ENCODE assay signal across 1 cellular context in the genomic region with DNA sequence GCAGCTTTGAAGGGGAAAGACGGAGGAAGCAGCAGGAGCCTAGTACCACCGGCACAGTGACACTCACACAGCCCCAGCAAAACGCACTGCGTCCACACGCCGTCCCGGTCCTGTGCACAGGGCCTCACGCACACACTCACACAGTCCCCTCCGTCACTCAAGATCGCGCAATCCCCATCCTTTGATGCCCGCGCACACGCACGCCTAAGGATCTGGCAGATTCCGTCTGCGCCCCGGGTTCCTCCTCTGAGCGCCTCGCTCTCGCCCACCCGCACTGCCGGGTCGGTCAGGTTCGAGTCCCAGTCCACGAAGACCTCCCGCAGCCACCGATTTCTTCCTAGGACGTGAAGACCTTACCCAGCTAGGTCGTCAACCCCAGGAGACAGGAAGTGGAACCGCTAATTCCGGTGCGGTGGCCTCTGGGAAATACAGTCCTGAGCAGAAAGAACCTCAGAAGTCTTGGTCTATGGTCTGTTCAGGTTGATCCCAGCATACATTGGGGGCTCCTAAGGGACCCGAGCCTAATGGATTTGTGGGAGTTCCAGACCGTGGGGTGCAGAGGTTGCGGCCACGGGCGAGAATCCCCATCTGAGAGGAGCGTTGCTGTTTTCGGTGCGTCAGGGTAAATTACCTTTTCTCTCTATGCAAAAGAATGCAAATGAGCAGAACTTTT.
TF ChIP-seq lines count a peak whose summit lies in the region.

A gene (minus strand): TSS at position 400 of the 673 bp plus-strand sequence. CDS start 5,899 bp downstream, outside the sequence.

TF ChIP-seq in K562, 482 proteins besides CTCF, POLR2A, EP300 and RAD21 (continued from another document and continues in another):
- TF ChIP-seq, protein P1, sequence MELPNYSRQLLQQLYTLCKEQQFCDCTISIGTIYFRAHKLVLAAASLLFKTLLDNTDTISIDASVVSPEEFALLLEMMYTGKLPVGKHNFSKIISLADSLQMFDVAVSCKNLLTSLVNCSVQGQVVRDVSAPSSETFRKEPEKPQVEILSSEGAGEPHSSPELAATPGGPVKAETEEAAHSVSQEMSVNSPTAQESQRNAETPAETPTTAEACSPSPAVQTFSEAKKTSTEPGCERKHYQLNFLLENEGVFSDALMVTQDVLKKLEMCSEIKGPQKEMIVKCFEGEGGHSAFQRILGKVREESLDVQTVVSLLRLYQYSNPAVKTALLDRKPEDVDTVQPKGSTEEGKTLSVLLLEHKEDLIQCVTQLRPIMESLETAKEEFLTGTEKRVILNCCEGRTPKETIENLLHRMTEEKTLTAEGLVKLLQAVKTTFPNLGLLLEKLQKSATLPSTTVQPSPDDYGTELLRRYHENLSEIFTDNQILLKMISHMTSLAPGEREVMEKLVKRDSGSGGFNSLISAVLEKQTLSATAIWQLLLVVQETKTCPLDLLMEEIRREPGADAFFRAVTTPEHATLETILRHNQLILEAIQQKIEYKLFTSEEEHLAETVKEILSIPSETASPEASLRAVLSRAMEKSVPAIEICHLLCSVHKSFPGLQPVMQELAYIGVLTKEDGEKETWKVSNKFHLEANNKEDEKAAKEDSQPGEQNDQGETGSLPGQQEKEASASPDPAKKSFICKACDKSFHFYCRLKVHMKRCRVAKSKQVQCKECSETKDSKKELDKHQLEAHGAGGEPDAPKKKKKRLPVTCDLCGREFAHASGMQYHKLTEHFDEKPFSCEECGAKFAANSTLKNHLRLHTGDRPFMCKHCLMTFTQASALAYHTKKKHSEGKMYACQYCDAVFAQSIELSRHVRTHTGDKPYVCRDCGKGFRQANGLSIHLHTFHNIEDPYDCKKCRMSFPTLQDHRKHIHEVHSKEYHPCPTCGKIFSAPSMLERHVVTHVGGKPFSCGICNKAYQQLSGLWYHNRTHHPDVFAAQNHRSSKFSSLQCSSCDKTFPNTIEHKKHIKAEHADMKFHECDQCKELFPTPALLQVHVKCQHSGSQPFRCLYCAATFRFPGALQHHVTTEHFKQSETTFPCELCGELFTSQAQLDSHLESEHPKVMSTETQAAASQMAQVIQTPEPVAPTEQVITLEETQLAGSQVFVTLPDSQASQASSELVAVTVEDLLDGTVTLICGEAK (IDR thresholded peaks at IDR 0.05): peak; percentile 95
- TF ChIP-seq, protein P1 (CRISPR knock-in tag; IDR thresholded peaks at IDR 0.05): no peak
- TF ChIP-seq RBM14 (IDR thresholded peaks at IDR 0.05; ENCODE audit: borderline replicate concordance, insufficient read depth, low read depth, low read length): no peak
- TF ChIP-seq SP2 (IDR thresholded peaks at IDR 0.05; ENCODE audit: extremely low read depth, low read depth, low read length, poor library complexity, severe bottlenecking): no peak
- no peak for TF ChIP-seq EGR1 (conservative IDR thresholded peaks at IDR 0.05)
- TF ChIP-seq HDAC2 (IDR thresholded peaks at IDR 0.05): 0 out of 2 replicates have a peak, but pooled peaks have one; percentile 51
- TF ChIP-seq GABPA (tag; conservative IDR thresholded peaks at IDR 0.05; ENCODE audit: low read depth): peak; percentile 94
- TF ChIP-seq HLTF (IDR thresholded peaks at IDR 0.05): no peak
- peak in 1 of 2 experiments; percentile 55; a peak in 2 of 3 replicates for TF ChIP-seq CBX3 (IDR thresholded peaks at IDR 0.05; ENCODE audit: borderline replicate concordance in 1 of 2, low read length in 2 of 2)
- TF ChIP-seq, protein P2, sequence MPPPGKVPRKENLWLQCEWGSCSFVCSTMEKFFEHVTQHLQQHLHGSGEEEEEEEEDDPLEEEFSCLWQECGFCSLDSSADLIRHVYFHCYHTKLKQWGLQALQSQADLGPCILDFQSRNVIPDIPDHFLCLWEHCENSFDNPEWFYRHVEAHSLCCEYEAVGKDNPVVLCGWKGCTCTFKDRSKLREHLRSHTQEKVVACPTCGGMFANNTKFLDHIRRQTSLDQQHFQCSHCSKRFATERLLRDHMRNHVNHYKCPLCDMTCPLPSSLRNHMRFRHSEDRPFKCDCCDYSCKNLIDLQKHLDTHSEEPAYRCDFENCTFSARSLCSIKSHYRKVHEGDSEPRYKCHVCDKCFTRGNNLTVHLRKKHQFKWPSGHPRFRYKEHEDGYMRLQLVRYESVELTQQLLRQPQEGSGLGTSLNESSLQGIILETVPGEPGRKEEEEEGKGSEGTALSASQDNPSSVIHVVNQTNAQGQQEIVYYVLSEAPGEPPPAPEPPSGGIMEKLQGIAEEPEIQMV (tag; conservative IDR thresholded peaks at IDR 0.05; ENCODE audit: low read depth): no peak
- TF ChIP-seq, protein P3, sequence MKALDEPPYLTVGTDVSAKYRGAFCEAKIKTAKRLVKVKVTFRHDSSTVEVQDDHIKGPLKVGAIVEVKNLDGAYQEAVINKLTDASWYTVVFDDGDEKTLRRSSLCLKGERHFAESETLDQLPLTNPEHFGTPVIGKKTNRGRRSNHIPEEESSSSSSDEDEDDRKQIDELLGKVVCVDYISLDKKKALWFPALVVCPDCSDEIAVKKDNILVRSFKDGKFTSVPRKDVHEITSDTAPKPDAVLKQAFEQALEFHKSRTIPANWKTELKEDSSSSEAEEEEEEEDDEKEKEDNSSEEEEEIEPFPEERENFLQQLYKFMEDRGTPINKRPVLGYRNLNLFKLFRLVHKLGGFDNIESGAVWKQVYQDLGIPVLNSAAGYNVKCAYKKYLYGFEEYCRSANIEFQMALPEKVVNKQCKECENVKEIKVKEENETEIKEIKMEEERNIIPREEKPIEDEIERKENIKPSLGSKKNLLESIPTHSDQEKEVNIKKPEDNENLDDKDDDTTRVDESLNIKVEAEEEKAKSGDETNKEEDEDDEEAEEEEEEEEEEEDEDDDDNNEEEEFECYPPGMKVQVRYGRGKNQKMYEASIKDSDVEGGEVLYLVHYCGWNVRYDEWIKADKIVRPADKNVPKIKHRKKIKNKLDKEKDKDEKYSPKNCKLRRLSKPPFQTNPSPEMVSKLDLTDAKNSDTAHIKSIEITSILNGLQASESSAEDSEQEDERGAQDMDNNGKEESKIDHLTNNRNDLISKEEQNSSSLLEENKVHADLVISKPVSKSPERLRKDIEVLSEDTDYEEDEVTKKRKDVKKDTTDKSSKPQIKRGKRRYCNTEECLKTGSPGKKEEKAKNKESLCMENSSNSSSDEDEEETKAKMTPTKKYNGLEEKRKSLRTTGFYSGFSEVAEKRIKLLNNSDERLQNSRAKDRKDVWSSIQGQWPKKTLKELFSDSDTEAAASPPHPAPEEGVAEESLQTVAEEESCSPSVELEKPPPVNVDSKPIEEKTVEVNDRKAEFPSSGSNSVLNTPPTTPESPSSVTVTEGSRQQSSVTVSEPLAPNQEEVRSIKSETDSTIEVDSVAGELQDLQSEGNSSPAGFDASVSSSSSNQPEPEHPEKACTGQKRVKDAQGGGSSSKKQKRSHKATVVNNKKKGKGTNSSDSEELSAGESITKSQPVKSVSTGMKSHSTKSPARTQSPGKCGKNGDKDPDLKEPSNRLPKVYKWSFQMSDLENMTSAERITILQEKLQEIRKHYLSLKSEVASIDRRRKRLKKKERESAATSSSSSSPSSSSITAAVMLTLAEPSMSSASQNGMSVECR (CRISPR knock-in tag; IDR thresholded peaks at IDR 0.05): no peak
- TF ChIP-seq, protein P4, sequence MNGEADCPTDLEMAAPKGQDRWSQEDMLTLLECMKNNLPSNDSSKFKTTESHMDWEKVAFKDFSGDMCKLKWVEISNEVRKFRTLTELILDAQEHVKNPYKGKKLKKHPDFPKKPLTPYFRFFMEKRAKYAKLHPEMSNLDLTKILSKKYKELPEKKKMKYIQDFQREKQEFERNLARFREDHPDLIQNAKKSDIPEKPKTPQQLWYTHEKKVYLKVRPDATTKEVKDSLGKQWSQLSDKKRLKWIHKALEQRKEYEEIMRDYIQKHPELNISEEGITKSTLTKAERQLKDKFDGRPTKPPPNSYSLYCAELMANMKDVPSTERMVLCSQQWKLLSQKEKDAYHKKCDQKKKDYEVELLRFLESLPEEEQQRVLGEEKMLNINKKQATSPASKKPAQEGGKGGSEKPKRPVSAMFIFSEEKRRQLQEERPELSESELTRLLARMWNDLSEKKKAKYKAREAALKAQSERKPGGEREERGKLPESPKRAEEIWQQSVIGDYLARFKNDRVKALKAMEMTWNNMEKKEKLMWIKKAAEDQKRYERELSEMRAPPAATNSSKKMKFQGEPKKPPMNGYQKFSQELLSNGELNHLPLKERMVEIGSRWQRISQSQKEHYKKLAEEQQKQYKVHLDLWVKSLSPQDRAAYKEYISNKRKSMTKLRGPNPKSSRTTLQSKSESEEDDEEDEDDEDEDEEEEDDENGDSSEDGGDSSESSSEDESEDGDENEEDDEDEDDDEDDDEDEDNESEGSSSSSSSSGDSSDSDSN (IDR thresholded peaks at IDR 0.05; ENCODE audit: borderline replicate concordance in 1 of 2, low read depth in 2 of 2, low read length in 2 of 2): no peak
- TF ChIP-seq KDM5B (IDR thresholded peaks at IDR 0.05; ENCODE audit: insufficient replicate concordance, low read depth, low read length): peak; percentile 55
- TF ChIP-seq GABPB1 (CRISPR knock-in tag; IDR thresholded peaks at IDR 0.05): peak; percentile 66
- no peak for TF ChIP-seq GATAD2A (IDR thresholded peaks at IDR 0.05)
- TF ChIP-seq MCM3 (IDR thresholded peaks at IDR 0.05): no peak
- TF ChIP-seq, protein P5, sequence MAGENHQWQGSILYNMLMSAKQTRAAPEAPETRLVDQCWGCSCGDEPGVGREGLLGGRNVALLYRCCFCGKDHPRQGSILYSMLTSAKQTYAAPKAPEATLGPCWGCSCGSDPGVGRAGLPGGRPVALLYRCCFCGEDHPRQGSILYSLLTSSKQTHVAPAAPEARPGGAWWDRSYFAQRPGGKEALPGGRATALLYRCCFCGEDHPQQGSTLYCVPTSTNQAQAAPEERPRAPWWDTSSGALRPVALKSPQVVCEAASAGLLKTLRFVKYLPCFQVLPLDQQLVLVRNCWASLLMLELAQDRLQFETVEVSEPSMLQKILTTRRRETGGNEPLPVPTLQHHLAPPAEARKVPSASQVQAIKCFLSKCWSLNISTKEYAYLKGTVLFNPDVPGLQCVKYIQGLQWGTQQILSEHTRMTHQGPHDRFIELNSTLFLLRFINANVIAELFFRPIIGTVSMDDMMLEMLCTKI (IDR thresholded peaks at IDR 0.05; ENCODE audit: partially characterized antibody): no peak
- TF ChIP-seq SIX5 (IDR thresholded peaks at IDR 0.05; ENCODE audit: borderline replicate concordance in 1 of 2, insufficient read depth in 1 of 2, low read depth in 1 of 2, low read length in 2 of 2): peak in 1 of 2 experiments; percentile 40; a peak in 1 of 4 replicates
- TF ChIP-seq, protein P6, sequence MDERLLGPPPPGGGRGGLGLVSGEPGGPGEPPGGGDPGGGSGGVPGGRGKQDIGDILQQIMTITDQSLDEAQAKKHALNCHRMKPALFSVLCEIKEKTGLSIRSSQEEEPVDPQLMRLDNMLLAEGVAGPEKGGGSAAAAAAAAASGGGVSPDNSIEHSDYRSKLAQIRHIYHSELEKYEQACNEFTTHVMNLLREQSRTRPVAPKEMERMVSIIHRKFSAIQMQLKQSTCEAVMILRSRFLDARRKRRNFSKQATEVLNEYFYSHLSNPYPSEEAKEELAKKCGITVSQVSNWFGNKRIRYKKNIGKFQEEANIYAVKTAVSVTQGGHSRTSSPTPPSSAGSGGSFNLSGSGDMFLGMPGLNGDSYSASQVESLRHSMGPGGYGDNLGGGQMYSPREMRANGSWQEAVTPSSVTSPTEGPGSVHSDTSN (CRISPR knock-in tag; IDR thresholded peaks at IDR 0.05; ENCODE audit: low read depth): peak; percentile 48; the same call in 1 of the 2 replicates
- TF ChIP-seq, protein P6 (tag; conservative IDR thresholded peaks at IDR 0.05; ENCODE audit: low read depth): peak; percentile 22; the same call in 1 of the 2 replicates
- peak; percentile 16 for TF ChIP-seq TBP (optimal IDR thresholded peaks at IDR 0.05; ENCODE audit: low read depth, low read length)
- no peak for TF ChIP-seq ZKSCAN1 (IDR thresholded peaks at IDR 0.05; ENCODE audit: low read depth, low read length)
- TF ChIP-seq RFX5 (IDR thresholded peaks at IDR 0.05; ENCODE audit: low read depth, low read length): no peak
- TF ChIP-seq, protein P7, sequence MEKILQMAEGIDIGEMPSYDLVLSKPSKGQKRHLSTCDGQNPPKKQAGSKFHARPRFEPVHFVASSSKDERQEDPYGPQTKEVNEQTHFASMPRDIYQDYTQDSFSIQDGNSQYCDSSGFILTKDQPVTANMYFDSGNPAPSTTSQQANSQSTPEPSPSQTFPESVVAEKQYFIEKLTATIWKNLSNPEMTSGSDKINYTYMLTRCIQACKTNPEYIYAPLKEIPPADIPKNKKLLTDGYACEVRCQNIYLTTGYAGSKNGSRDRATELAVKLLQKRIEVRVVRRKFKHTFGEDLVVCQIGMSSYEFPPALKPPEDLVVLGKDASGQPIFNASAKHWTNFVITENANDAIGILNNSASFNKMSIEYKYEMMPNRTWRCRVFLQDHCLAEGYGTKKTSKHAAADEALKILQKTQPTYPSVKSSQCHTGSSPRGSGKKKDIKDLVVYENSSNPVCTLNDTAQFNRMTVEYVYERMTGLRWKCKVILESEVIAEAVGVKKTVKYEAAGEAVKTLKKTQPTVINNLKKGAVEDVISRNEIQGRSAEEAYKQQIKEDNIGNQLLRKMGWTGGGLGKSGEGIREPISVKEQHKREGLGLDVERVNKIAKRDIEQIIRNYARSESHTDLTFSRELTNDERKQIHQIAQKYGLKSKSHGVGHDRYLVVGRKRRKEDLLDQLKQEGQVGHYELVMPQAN (IDR thresholded peaks at IDR 0.05; ENCODE audit: borderline replicate concordance): no peak
- peak; percentile 73 for TF ChIP-seq RBFOX2 (IDR thresholded peaks at IDR 0.05; ENCODE audit: low read depth, low read length)
- no peak; the same call in 1 of the 2 replicates for TF ChIP-seq ETV5 (CRISPR knock-in tag; IDR thresholded peaks at IDR 0.05; ENCODE audit: low read depth)
